In the genomic region with DNA sequence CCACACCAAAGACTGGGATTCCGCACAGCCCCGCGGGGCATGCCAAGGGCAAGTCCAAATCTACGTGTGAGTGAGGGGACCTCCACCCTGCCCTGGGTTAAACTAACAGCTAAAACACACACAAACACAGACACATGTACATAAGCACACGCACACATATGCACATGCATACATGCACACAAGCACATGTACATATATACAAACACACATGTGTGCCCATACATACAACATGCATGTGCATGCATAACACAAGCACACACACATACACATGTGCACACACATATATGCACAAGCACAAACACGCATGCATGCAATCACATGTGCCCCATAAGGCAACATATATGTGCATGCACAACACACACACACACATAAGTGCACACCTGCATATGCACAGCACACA, we compare ENCODE assay signal across 24 cellular contexts.
"Had no signal": no experiment of that assay in that cellular context is flagged by ENCODE, and none has a peak within 500 bp of the region (broad histone marks: within the 10 kb centered on the region; RNA-seq: fewer than 3 reads in every experiment).

No MANE protein-coding gene starts in this region.

- ATAC-seq: activated naive CD4-positive, alpha-beta T cell treated with anti-CD3 and anti-CD28 coated beads, Interleukin-2, amount 50 U/mL, for 72 hours; activated T-cell treated with anti-CD3 and anti-CD28 coated beads, Interleukin-2, amount 50 U/mL, for 4 hours; T-helper 17 cell had no signal

- H3K27me3 ChIP-seq: brain microvascular endothelial cell, Peyer's patch had no signal

- DNase-seq: activated B cell treated with CpG ODN at 0.5 μM for 24 hours; activated CD4-positive, alpha-beta memory T cell treated with anti-CD3 and anti-CD28 coated beads for 36 hours; activated CD4-positive, alpha-beta T cell treated with anti-CD3 and anti-CD28 coated beads for 1 hour; activated CD4-positive, alpha-beta T cell treated with anti-CD3 and anti-CD28 coated beads, Interleukin-2, amount 10 ng/mL, durations not matched to agents 7 days and 5 days; activated CD8-positive, alpha-beta memory T cell treated with anti-CD3 and anti-CD28 coated beads for 24 hours; activated effector memory CD4-positive, alpha-beta T cell treated with anti-CD3 and anti-CD28 coated beads, Interleukin-2, amount 50 U/mL, for 16 hours; activated naive CD4-positive, alpha-beta T cell treated with Interleukin-2 at 50 U/mL for 16 hours; activated T-cell treated with anti-CD3 and anti-CD28 coated beads, Interleukin-2, amount 50 U/mL, for 4 hours; amygdala; brain microvascular endothelial cell; MG63; NCI-H1092 treated with DMSO at 0.1 percent for 48 hours; NCI-H1417 treated with DMSO at 0.1 percent for 48 hours; NCI-H1694; NCI-H2029 treated with DMSO at 0.1 percent for 48 hours; NCI-H446; NCI-H524; Peyer's patch; SHP77 treated with DMSO at 0.1 percent for 48 hours; T-helper 17 cell; T-helper 9 cell had no signal

- H3K4me3 ChIP-seq: MG63, Peyer's patch had no signal

- H3K4me1 ChIP-seq: Peyer's patch had no signal

- FAIRE-seq: astrocyte, TTC549 had no signal

- H3K36me3 ChIP-seq: brain microvascular endothelial cell, MG63, Peyer's patch had no signal

- H3K27ac ChIP-seq: brain microvascular endothelial cell, Peyer's patch had no signal

- H3K9me3 ChIP-seq: MG63, Peyer's patch had no signal
